In genomic region chr1:26541816-26542711, GRCh38 we compare ENCODE assay signal across 8 cellular contexts. TPM values are rescaled to one million over a fixed set of nuclear protein-coding genes. Genes with fewer than 3 reads are reported as not detected.
DNase-seq lines count a peak whose midpoint lies in the region; ATAC-seq and TF ChIP-seq lines count a peak whose summit lies in the region.

No MANE protein-coding gene starts in this region.

- no peaks in the 10 kb centered on the region for H3K27me3 Mint-ChIP-seq in activated CD4-positive, alpha-beta T cell treated with anti-CD3 and anti-CD28 coated beads, Interleukin-2, amount 10 ng/mL, durations not matched to agents 24 days and 14 days

- peak; percentile 39 for ATAC-seq in GM21786 (IDR thresholded peaks at IDR 0.05; ENCODE audit: unreplicated experiment)

- H3K18ac ChIP-seq in mesendoderm (ENCODE audit: low read length) = no peak overlapping the region

- H2AK5ac ChIP-seq in mesendoderm (ENCODE audit: low read length) = peak overlapping the region; percentile 6

- H3K4me2 ChIP-seq in Loucy (ENCODE audit: low read depth, low read length, poor library complexity, severe bottlenecking) = peak overlapping the region; percentile 81
- no peak overlapping the region for H3K4me2 ChIP-seq in mesendoderm (ENCODE audit: low read length)

- no peak overlapping the region for H2BK120ac ChIP-seq in mesendoderm (ENCODE audit: low read depth, low read length)

- H3K36me3 ChIP-seq in Loucy (ENCODE audit: insufficient read depth, low read length) = no peaks in the 10 kb centered on the region; the same call in 1 of the 2 replicates
- no peaks in the 10 kb centered on the region for H3K36me3 ChIP-seq in mesendoderm (ENCODE audit: control insufficient read depth, insufficient read depth, low read length)

- H3K27ac Mint-ChIP-seq in activated CD4-positive, alpha-beta T cell treated with anti-CD3 and anti-CD28 coated beads, Interleukin-2, amount 10 ng/mL, durations not matched to agents 24 days and 14 days = peak overlapping the region; percentile 91

- WGBS in mesendoderm (ENCODE audit: extremely low coverage, insufficient coverage, low lambda C conversion rate) = no CpG with 5 or more reads among the region's 18 CpGs

- no peaks in the 10 kb centered on the region for H3K9me3 ChIP-seq in Loucy (ENCODE audit: insufficient read depth, low read depth, low read length)

- 0 out of 2 replicates have a peak, but pooled peaks cover 8% of the 10 kb centered on the region for H3F3A ChIP-seq in Loucy (ENCODE audit: low read depth)

- CTCF ChIA-PET in GM10248 (lab: Yijun Ruan, JAX) = interaction anchor here (0.6 to 6.7 kb wide), 13 partner anchors 10 to 323 kb away, joined by 3 to 146 read pairs (median 6); partner anchors contain the start of gene RPS6KA1

- no peak overlapping the region for H4K8ac ChIP-seq in mesendoderm (ENCODE audit: low read depth, low read length)

- H3K4ac ChIP-seq in mesendoderm (ENCODE audit: low read depth, low read length) = no peak overlapping the region

- H3K79me2 ChIP-seq in Loucy (ENCODE audit: insufficient read depth, low read length) (peaks cover 33% of the 10 kb centered on the region), mesendoderm (ENCODE audit: control insufficient read depth, insufficient read depth, low read length) (no peaks in the 10 kb centered on the region)

- H3K79me1 ChIP-seq in mesendoderm (ENCODE audit: low read length) = peaks cover 4% of the 10 kb centered on the region

- POLR2A ChIA-PET in GM10248 (lab: Yijun Ruan, JAX) = interaction anchor here (0.5 to 1.0 kb wide), 2 partner anchors 9 to 35 kb away, joined by 3 read pairs; no protein-coding TSS in a partner anchor

- peak overlapping the region; percentile 76 for H3K9ac ChIP-seq in Loucy (ENCODE audit: low read depth, low read length, poor library complexity, severe bottlenecking)
- peak overlapping the region; percentile 44 for H3K9ac ChIP-seq in mesendoderm (ENCODE audit: low read length)

- peaks cover 14% of the 10 kb centered on the region for H4K20me1 ChIP-seq in Loucy (ENCODE audit: insufficient read depth, low read length, poor library complexity, severe bottlenecking)

- no peak overlapping the region for H2BK15ac ChIP-seq in mesendoderm (replicated peaks; ENCODE audit: low read depth)

- H3K9me3 Mint-ChIP-seq in activated CD4-positive, alpha-beta T cell treated with anti-CD3 and anti-CD28 coated beads, Interleukin-2, amount 10 ng/mL, durations not matched to agents 24 days and 14 days = no peaks in the 10 kb centered on the region

- TF ChIP-seq CTCF in GM10248 (IDR thresholded peaks at IDR 0.05; ENCODE audit: control extremely low read depth, extremely low read depth, low read depth, missing control alignments) (peak; percentile 40), Loucy (conservative IDR thresholded peaks at IDR 0.05; ENCODE audit: low read length) (peak; percentile 60)

- no peaks in the 10 kb centered on the region for H3K9me2 ChIP-seq in Loucy (replicated peaks; ENCODE audit: low read depth, low read length)

- no peak overlapping the region for H3K23ac ChIP-seq in mesendoderm (ENCODE audit: low read length)

- peak overlapping the region; percentile 49; the same call in 1 of the 2 replicates for H2AFZ ChIP-seq in Loucy (ENCODE audit: low read length)

- peaks cover 42% of the 10 kb centered on the region for H3K36me3 Mint-ChIP-seq in activated CD4-positive, alpha-beta T cell treated with anti-CD3 and anti-CD28 coated beads, Interleukin-2, amount 10 ng/mL, durations not matched to agents 24 days and 14 days (ENCODE audit: low read depth)

- H3K4me1 ChIP-seq in Loucy (ENCODE audit: insufficient read depth, low read length, poor library complexity, severe bottlenecking) (peaks cover 56% of the 10 kb centered on the region), mesendoderm (ENCODE audit: control insufficient read depth, low read depth, low read length) (peaks cover 3% of the 10 kb centered on the region)

- DNase-seq in GM10248 (ENCODE audit: extremely low spot score) (peak; percentile 91), dermis blood vessel endothelial cell (peak; percentile 34), mesendoderm (peak; percentile 92), cerebellum (ENCODE audit: low spot score) (no peak)
- peak; percentile 93 for DNase-seq in activated CD4-positive, alpha-beta T cell treated with anti-CD3 and anti-CD28 coated beads, Interleukin-2, amount 10 ng/mL, durations not matched to agents 24 days and 14 days
- DNase-seq in stimulated activated CD8-positive, alpha-beta memory T cell treated with anti-CD3 and anti-CD28 coated beads, Interleukin-4, amount 100 ng/mL, for 4 hours (ENCODE audit: low read depth in 2 of 2, low spot score in 1 of 2) = peak; percentile 33 to 64

- H2BK5ac ChIP-seq in mesendoderm (ENCODE audit: low read length) = peak overlapping the region; percentile 43

- intact Hi-C loops in activated CD4-positive, alpha-beta T cell treated with anti-CD3 and anti-CD28 coated beads, Interleukin-2, amount 10 ng/mL, durations not matched to agents 24 days and 14 days (cut with micrococcal nuclease) = loop anchor here (1.0 to 2.0 kb wide), 5 partner anchors 38 to 379 kb away; partner anchors contain the start of genes NUDC and PIGV

- H3K4me1 Mint-ChIP-seq in activated CD4-positive, alpha-beta T cell treated with anti-CD3 and anti-CD28 coated beads, Interleukin-2, amount 10 ng/mL, durations not matched to agents 24 days and 14 days = peaks cover 78% of the 10 kb centered on the region

- peak overlapping the region; percentile 74 for H3K4me3 ChIP-seq in Loucy (ENCODE audit: low read length, poor library complexity, severe bottlenecking)
- H3K4me3 ChIP-seq in mesendoderm (ENCODE audit: low read length) = no peak overlapping the region

- peak overlapping the region; percentile 1 for H3K27ac ChIP-seq in mesendoderm (ENCODE audit: low read depth, low read length)

- H4K5ac ChIP-seq in mesendoderm (ENCODE audit: low read length) = no peak overlapping the region

- H3K27me3 ChIP-seq in Loucy (ENCODE audit: insufficient read depth, low read length, poor library complexity, severe bottlenecking) = no peaks in the 10 kb centered on the region
- H3K27me3 ChIP-seq in mesendoderm (ENCODE audit: insufficient read depth, low read length, poor library complexity) = no peaks in the 10 kb centered on the region

- peak overlapping the region; percentile 74 for H3K56ac ChIP-seq in mesendoderm (ENCODE audit: low read length)

- H3K4me3 Mint-ChIP-seq in activated CD4-positive, alpha-beta T cell treated with anti-CD3 and anti-CD28 coated beads, Interleukin-2, amount 10 ng/mL, durations not matched to agents 24 days and 14 days = peak overlapping the region; percentile 83

RNA-seq across cellular contexts. Expression of gene RPS6KA1, which starts 12.5 kb away (rescaled TPM):
- total RNA-seq in activated CD4-positive, alpha-beta T cell treated with anti-CD3 and anti-CD28 coated beads, Interleukin-2, amount 10 ng/mL, durations not matched to agents 24 days and 14 days = 264 and 277 TPM in 2 replicates
- total RNA-seq in dermis blood vessel endothelial cell (17.7 and 21.1 TPM in 2 replicates), cerebellum (12.5 TPM)
- 22.5 TPM for polyA plus RNA-seq in mesendoderm (2013, experiment 1 of 2)
- polyA plus RNA-seq in mesendoderm (2013, experiment 2 of 2) = 21.1 TPM

Comparison
In these comparisons a context has a peak if more than half of its experiments do, and no peak if none do; other contexts are left out.
1. RNA of gene RPS6KA1, which starts 12.5 kb away (total RNA-seq): 264 to 277 TPM in activated CD4-positive, alpha-beta T cell treated with anti-CD3 and anti-CD28 coated beads, Interleukin-2, amount 10 ng/mL, durations not matched to agents 24 days and 14 days; 17.7 to 21.1 TPM in dermis blood vessel endothelial cell and 12.5 TPM in cerebellum (single experiment); every median in the first group is over 10 times any median in the second.